In the genomic region with DNA sequence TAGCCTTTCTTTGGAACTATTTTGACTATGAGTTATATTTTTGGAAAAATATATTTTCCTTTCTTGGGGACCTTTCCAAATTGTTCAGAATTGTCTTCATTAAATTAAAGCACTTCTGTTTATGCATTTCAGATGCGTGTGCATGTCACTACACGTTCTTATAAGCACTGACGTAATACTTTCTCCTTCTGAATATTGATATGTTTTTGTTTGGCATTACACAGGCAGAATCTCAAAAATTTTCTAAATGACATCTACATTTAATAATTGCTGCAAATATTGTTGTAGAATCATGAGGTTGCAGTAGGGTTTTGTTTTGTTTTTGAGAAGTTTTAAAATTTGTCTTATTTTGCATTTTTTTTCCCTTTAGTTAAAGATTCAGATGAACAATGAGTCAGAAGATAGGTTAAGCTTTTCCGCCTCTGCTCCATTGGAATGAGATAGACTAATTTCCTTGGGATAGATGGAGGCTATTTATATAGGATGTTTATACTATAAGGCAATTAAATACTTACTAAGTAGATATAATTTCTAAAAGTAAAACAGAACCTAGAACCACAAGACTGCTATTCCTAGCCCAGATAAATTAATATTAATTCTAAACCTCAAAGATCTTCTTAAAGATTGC, we compare ENCODE assay signal across 11 cellular contexts.
A peak's percentile ranks its signal among the peaks of the same experiment; 100 is the strongest.
DNase-seq lines count a peak whose midpoint lies in the region; ATAC-seq, FAIRE-seq and TF ChIP-seq lines count a peak whose summit lies in the region.
"Had no signal": no experiment of that assay in that cellular context is flagged by ENCODE, and none has a peak within 500 bp of the region (broad histone marks: within the 10 kb centered on the region; RNA-seq: fewer than 3 reads in every experiment).

No MANE protein-coding gene starts in this region.

- H2AFZ ChIP-seq in astrocyte (ENCODE audit: low read depth, low read length) = no peak overlapping the region

- H3K4me3 Mint-ChIP-seq in astrocyte (ENCODE audit: unreplicated experiment) = no peak overlapping the region
- peak overlapping the region in 7 of 10 donors; percentile 5 to 57 (median 24) for H3K4me3 Mint-ChIP-seq in naive thymus-derived CD8-positive, alpha-beta T cell

- POLR2A ChIA-PET in naive thymus-derived CD8-positive, alpha-beta T cell (lab: Charles Lee) = no interaction called here

- peak overlapping the region in 7 of 10 donors; percentile 1 to 86 (median 66) for H3K27ac ChIP-seq in heart right ventricle
- no peak overlapping the region for H3K27ac ChIP-seq in astrocyte (ENCODE audit: low read depth, low read length)
- peak overlapping the region; percentile 37 for H3K27ac ChIP-seq in upper lobe of right lung

- no peak for ATAC-seq in heart right ventricle
- no peak for ATAC-seq in Right ventricle myocardium inferior
- no peak for ATAC-seq in naive thymus-derived CD8-positive, alpha-beta T cell
- no peak for ATAC-seq in upper lobe of right lung
- no peak for ATAC-seq in HG02852 (IDR thresholded peaks at IDR 0.05; ENCODE audit: unreplicated experiment)

- FAIRE-seq in astrocyte (lab: Jason Lieb, UNC) = no peak

- TF ChIP-seq CTCF in heart right ventricle (IDR thresholded peaks at IDR 0.05) (no peak), astrocyte (IDR thresholded peaks at IDR 0.05; ENCODE audit: insufficient read depth, low read depth, low read length) (no peak), upper lobe of right lung (IDR thresholded peaks at IDR 0.05) (no peak)

- peaks cover 99% of the 10 kb centered on the region for H3K79me2 ChIP-seq in astrocyte (ENCODE audit: insufficient read depth, low read length)

- peaks cover 59% of the 10 kb centered on the region for H4K20me1 ChIP-seq in astrocyte (ENCODE audit: insufficient read depth, low read length)

- H3K9me3 ChIP-seq in heart right ventricle = no peaks in the 10 kb centered on the region
- no peaks in the 10 kb centered on the region for H3K9me3 ChIP-seq in astrocyte (ENCODE audit: insufficient read depth, low read depth, low read length)
- no peaks in the 10 kb centered on the region for H3K9me3 ChIP-seq in upper lobe of right lung
- H3K9me3 ChIP-seq: Peyer's patch had no signal

- H3K4me3 ChIP-seq in heart right ventricle = no peak overlapping the region
- H3K4me3 ChIP-seq in astrocyte (ENCODE audit: insufficient read depth, low read depth, low read length) = no peak overlapping the region
- no peak overlapping the region for H3K4me3 ChIP-seq in upper lobe of right lung
- H3K4me3 ChIP-seq: Peyer's patch had no signal

- intact Hi-C loops in heart right ventricle (cut with DNase I) = loop anchor here in 1 of 10 donors (5.0 to 10.0 kb wide), 2 partner anchors 47 to 55 kb away; no protein-coding TSS in a partner anchor
- intact Hi-C loops in Right ventricle myocardium inferior (cut with DNase I) = loop anchor here (5.0 kb wide), 2 partner anchors 47 to 112 kb away; partner anchors contain the start of gene MBNL1
- intact Hi-C loops in upper lobe of right lung (cut with DNase I) = no loop called here

- no peak overlapping the region for H3K27ac Mint-ChIP-seq in astrocyte (ENCODE audit: unreplicated experiment)
- H3K27ac Mint-ChIP-seq in naive thymus-derived CD8-positive, alpha-beta T cell = peak overlapping the region in 6 of 10 donors; percentile 63 to 84 (median 74)

- WGBS in heart right ventricle, 2 donors = 80 to 83% methylated on average over 4 of the region's 4 CpGs

- H3K36me3 Mint-ChIP-seq in astrocyte (ENCODE audit: low read depth, unreplicated experiment) = no peaks in the 10 kb centered on the region
- H3K36me3 Mint-ChIP-seq in naive thymus-derived CD8-positive, alpha-beta T cell = peaks cover 4 to 51% (median 11%) of the 10 kb centered on the region in 3 donors

- peaks cover 44% of the 10 kb centered on the region for H3K4me1 Mint-ChIP-seq in astrocyte (ENCODE audit: low read depth, unreplicated experiment)
- peaks cover 36 to 93% (median 76%) of the 10 kb centered on the region in 4 donors for H3K4me1 Mint-ChIP-seq in naive thymus-derived CD8-positive, alpha-beta T cell

- H3K4me2 ChIP-seq in astrocyte (ENCODE audit: low read length) = peak overlapping the region; percentile 19

- no peaks in the 10 kb centered on the region for H3K9me3 Mint-ChIP-seq in astrocyte (ENCODE audit: unreplicated experiment)
- no peaks in the 10 kb centered on the region for H3K9me3 Mint-ChIP-seq in naive thymus-derived CD8-positive, alpha-beta T cell

- H3K27me3 Mint-ChIP-seq in astrocyte (ENCODE audit: low read depth, unreplicated experiment) = no peaks in the 10 kb centered on the region
- no peaks in the 10 kb centered on the region for H3K27me3 Mint-ChIP-seq in naive thymus-derived CD8-positive, alpha-beta T cell

- H3K36me3 ChIP-seq in heart right ventricle (peaks cover 0 to 18% (median 0%) of the 10 kb centered on the region in 9 donors), astrocyte (ENCODE audit: insufficient read depth, low read length) (peaks cover 6% of the 10 kb centered on the region), upper lobe of right lung (peaks cover 15% of the 10 kb centered on the region)

- H3K4me1 ChIP-seq in heart right ventricle (peaks cover 5 to 99% (median 81%) of the 10 kb centered on the region in 9 donors), astrocyte (ENCODE audit: insufficient read depth, low read length) (peaks cover 16% of the 10 kb centered on the region), upper lobe of right lung (peaks cover 51% of the 10 kb centered on the region)

- DNase-seq in heart right ventricle (no peak), Right ventricle myocardium inferior (ENCODE audit: missing footprints) (no peak), astrocyte (ENCODE audit: low read depth) (no peak), upper lobe of right lung (no peak), DMS53 treated with DMSO at 0.1 percent for 48 hours (lab: John Stamatoyannopoulos, UW; ENCODE audit: unreplicated experiment) (no peak), AG08396 (ENCODE audit: low spot score) (no peak)
- DNase-seq in naive thymus-derived CD8-positive, alpha-beta T cell = no peak
- DNase-seq: AML-193, erythroblast, Peyer's patch had no signal

- H3K27me3 ChIP-seq in heart right ventricle (no peaks in the 10 kb centered on the region), astrocyte (ENCODE audit: insufficient read depth, low read length) (no peaks in the 10 kb centered on the region), upper lobe of right lung (no peaks in the 10 kb centered on the region)
- H3K27me3 ChIP-seq: Peyer's patch had no signal

- no peak overlapping the region for H3K9ac ChIP-seq in astrocyte (ENCODE audit: low read length)
